In the genomic region with DNA sequence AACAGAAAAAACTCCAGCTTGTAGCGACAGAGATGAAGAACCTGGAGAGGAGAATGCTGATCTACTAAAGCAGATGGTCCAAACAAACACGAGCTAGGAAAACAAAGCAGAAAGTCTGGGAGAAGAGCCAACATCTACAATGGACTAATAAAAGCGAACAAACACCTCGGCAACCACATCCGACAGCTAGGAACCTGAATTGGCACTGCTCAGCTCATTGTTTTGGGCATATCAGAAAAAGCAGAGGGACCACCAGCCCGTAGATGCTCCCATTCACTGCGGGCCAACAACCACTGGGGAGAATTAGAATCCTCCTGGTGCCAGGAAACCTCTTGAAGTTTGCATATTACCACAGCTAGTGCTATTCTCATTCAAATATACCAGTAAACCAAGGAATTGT, we compare ENCODE assay signal across 12 cellular contexts.
A peak's percentile ranks its signal among the peaks of the same experiment; 100 is the strongest.
DNase-seq lines count a peak whose midpoint lies in the region; ATAC-seq and TF ChIP-seq lines count a peak whose summit lies in the region.
"Had no signal": no experiment of that assay in that cellular context is flagged by ENCODE, and none has a peak within 500 bp of the region (broad histone marks: within the 10 kb centered on the region; RNA-seq: fewer than 3 reads in every experiment).

No MANE protein-coding gene starts in this region.

- no peak for TF ChIP-seq CTCF in LNCaP clone FGC (IDR thresholded peaks at IDR 0.05; ENCODE audit: control insufficient read depth, extremely low read depth, insufficient read depth)
- TF ChIP-seq CTCF in nephron progenitor cell (IDR thresholded peaks at IDR 0.05): no peak

- H3K9me3 Mint-ChIP-seq in nephron progenitor cell: no peaks in the 10 kb centered on the region
- no peaks in the 10 kb centered on the region for H3K9me3 Mint-ChIP-seq in activated CD8-positive, alpha-beta T cell treated with anti-CD3 and anti-CD28 coated beads, Interleukin-2, amount 10 ng/mL, durations not matched to agents 7 days and 5 days (ENCODE audit: insufficient read depth)
- H3K9me3 Mint-ChIP-seq: stimulated activated naive CD8-positive, alpha-beta T cell treated with anti-CD3 and anti-CD28 coated beads, Interleukin-15, amount 100 ng/mL, for 72 hours had no signal

- no peaks in the 10 kb centered on the region for H3K4me1 Mint-ChIP-seq in nephron progenitor cell
- H3K4me1 Mint-ChIP-seq in activated CD8-positive, alpha-beta T cell treated with anti-CD3 and anti-CD28 coated beads, Interleukin-2, amount 10 ng/mL, durations not matched to agents 7 days and 5 days (ENCODE audit: low read depth): no peaks in the 10 kb centered on the region
- H3K4me1 Mint-ChIP-seq: B cell; stimulated activated naive CD8-positive, alpha-beta T cell treated with anti-CD3 and anti-CD28 coated beads, Interleukin-15, amount 100 ng/mL, for 72 hours had no signal

- no peaks in the 10 kb centered on the region for H3K36me3 Mint-ChIP-seq in nephron progenitor cell (ENCODE audit: low read depth)
- no peaks in the 10 kb centered on the region for H3K36me3 Mint-ChIP-seq in activated CD8-positive, alpha-beta T cell treated with anti-CD3 and anti-CD28 coated beads, Interleukin-2, amount 10 ng/mL, durations not matched to agents 7 days and 5 days (ENCODE audit: low read depth)

- CTCF ChIA-PET in activated CD8-positive, alpha-beta T cell treated with anti-CD3 and anti-CD28 coated beads, Interleukin-2, amount 10 ng/mL, durations not matched to agents 7 days and 5 days (lab: Charles Lee): no interaction called here

- H3K27ac Mint-ChIP-seq in nephron progenitor cell: no peak overlapping the region
- H3K27ac Mint-ChIP-seq in activated CD8-positive, alpha-beta T cell treated with anti-CD3 and anti-CD28 coated beads, Interleukin-2, amount 10 ng/mL, durations not matched to agents 7 days and 5 days: no peak overlapping the region
- H3K27ac Mint-ChIP-seq: B cell; stimulated activated naive CD8-positive, alpha-beta T cell treated with anti-CD3 and anti-CD28 coated beads, Interleukin-15, amount 100 ng/mL, for 72 hours had no signal

- H3K4me3 Mint-ChIP-seq in nephron progenitor cell: no peak overlapping the region
- H3K4me3 Mint-ChIP-seq in activated CD8-positive, alpha-beta T cell treated with anti-CD3 and anti-CD28 coated beads, Interleukin-2, amount 10 ng/mL, durations not matched to agents 7 days and 5 days: no peak overlapping the region
- H3K4me3 Mint-ChIP-seq: B cell; stimulated activated naive CD8-positive, alpha-beta T cell treated with anti-CD3 and anti-CD28 coated beads, Interleukin-15, amount 100 ng/mL, for 72 hours had no signal

- POLR2A ChIA-PET in activated CD8-positive, alpha-beta T cell treated with anti-CD3 and anti-CD28 coated beads, Interleukin-2, amount 10 ng/mL, durations not matched to agents 7 days and 5 days (lab: Charles Lee): no interaction called here

- no peak for ATAC-seq in activated CD8-positive, alpha-beta T cell treated with anti-CD3 and anti-CD28 coated beads, Interleukin-2, amount 10 ng/mL, durations not matched to agents 7 days and 5 days
- ATAC-seq: stimulated activated naive CD8-positive, alpha-beta T cell treated with anti-CD3 and anti-CD28 coated beads, Interleukin-15, amount 100 ng/mL, for 72 hours had no signal

- H3K4me3 ChIP-seq in LNCaP clone FGC (ENCODE audit: low read depth, low read length): no peak overlapping the region
- H3K4me3 ChIP-seq: PC-9 had no signal

- DNase-seq in COLO668 (lab: John Stamatoyannopoulos, UW; ENCODE audit: unreplicated experiment) (peak; percentile 92), LNCaP clone FGC (ENCODE audit: low read depth) (peak; percentile 97), NCI-H2227 treated with DMSO at 0.1 percent for 48 hours (lab: John Stamatoyannopoulos, UW) (peak; percentile 54), cerebellar nuclear complex (lab: John Stamatoyannopoulos, UW) (peak; percentile 50 to 83), RKO (ENCODE audit: low spot score) (no peak), nephron progenitor cell (no peak), AML-193 (lab: John Stamatoyannopoulos, UW) (no peak)
- DNase-seq in activated CD8-positive, alpha-beta T cell treated with anti-CD3 and anti-CD28 coated beads, Interleukin-2, amount 10 ng/mL, durations not matched to agents 7 days and 5 days: no peak
- DNase-seq: PC-9; stimulated activated naive CD8-positive, alpha-beta T cell treated with anti-CD3 and anti-CD28 coated beads, Interleukin-15, amount 100 ng/mL, for 72 hours; WERI-Rb-1 had no signal

- peaks cover 1% of the 10 kb centered on the region for H3K27me3 Mint-ChIP-seq in nephron progenitor cell (ENCODE audit: low read depth, poor library complexity)
- no peaks in the 10 kb centered on the region for H3K27me3 Mint-ChIP-seq in activated CD8-positive, alpha-beta T cell treated with anti-CD3 and anti-CD28 coated beads, Interleukin-2, amount 10 ng/mL, durations not matched to agents 7 days and 5 days (ENCODE audit: low read depth)
- H3K27me3 Mint-ChIP-seq: B cell; stimulated activated naive CD8-positive, alpha-beta T cell treated with anti-CD3 and anti-CD28 coated beads, Interleukin-15, amount 100 ng/mL, for 72 hours had no signal

Comparison
In these comparisons a context has a peak if more than half of its experiments do, and no peak if none do; other contexts are left out.
1. DNase-seq: peak in COLO668 (single experiment), LNCaP clone FGC (single experiment), NCI-H2227 treated with DMSO at 0.1 percent for 48 hours (single experiment) and cerebellar nuclear complex (2 of 2); none in RKO (single experiment), nephron progenitor cell (single experiment), AML-193 (0 of 2) and activated CD8-positive, alpha-beta T cell treated with anti-CD3 and anti-CD28 coated beads, Interleukin-2, amount 10 ng/mL, durations not matched to agents 7 days and 5 days (single experiment).